ENCODE assay signal across 18 cellular contexts in genomic region chr10:119286983-119287612, GRCh38.
DNase-seq lines count a peak whose midpoint lies in the region; ATAC-seq, FAIRE-seq and TF ChIP-seq lines count a peak whose summit lies in the region.
"Had no signal": no experiment of that assay in that cellular context is flagged by ENCODE, and none has a peak within 500 bp of the region (broad histone marks: within the 10 kb centered on the region; RNA-seq: fewer than 3 reads in every experiment).

No MANE protein-coding gene starts in this region.

- no peaks in the 10 kb centered on the region for H3K36me3 Mint-ChIP-seq in activated T-cell treated with anti-CD3 and anti-CD28 coated beads, Interleukin-2, amount 50 U/mL, for 24 hours (ENCODE audit: low read depth)
- peaks cover 2% of the 10 kb centered on the region for H3K36me3 Mint-ChIP-seq in activated T-cell treated with anti-CD3 and anti-CD28 coated beads, Interleukin-2, amount 50 U/mL, for 4 hours (ENCODE audit: insufficient read depth)
- H3K36me3 Mint-ChIP-seq in stimulated activated effector memory CD8-positive, alpha-beta T cell treated with anti-CD3 and anti-CD28 coated beads, Interleukin-12 subunit alpha, Interleukin-12 subunit beta, amount 100 ng/mL, for 72 hours: no peaks in the 10 kb centered on the region

- H3K4me1 Mint-ChIP-seq in activated T-cell treated with anti-CD3 and anti-CD28 coated beads, Interleukin-2, amount 50 U/mL, for 24 hours (ENCODE audit: low read depth): peaks cover 78% of the 10 kb centered on the region
- peaks cover 80% of the 10 kb centered on the region for H3K4me1 Mint-ChIP-seq in activated T-cell treated with anti-CD3 and anti-CD28 coated beads, Interleukin-2, amount 50 U/mL, for 4 hours (ENCODE audit: low read depth)
- H3K4me1 Mint-ChIP-seq in stimulated activated effector memory CD8-positive, alpha-beta T cell treated with anti-CD3 and anti-CD28 coated beads, Interleukin-12 subunit alpha, Interleukin-12 subunit beta, amount 100 ng/mL, for 72 hours: peaks cover 72% of the 10 kb centered on the region

- TF ChIP-seq POLR2A in K562 (conservative IDR thresholded peaks at IDR 0.05): no peak

- intact Hi-C loops in K562 (cut with micrococcal nuclease): no loop called here

- peak overlapping the region; percentile 88 for H3K27ac Mint-ChIP-seq in activated T-cell treated with anti-CD3 and anti-CD28 coated beads, Interleukin-2, amount 50 U/mL, for 24 hours
- peak overlapping the region; percentile 84 for H3K27ac Mint-ChIP-seq in stimulated activated effector memory CD8-positive, alpha-beta T cell treated with anti-CD3 and anti-CD28 coated beads, Interleukin-12 subunit alpha, Interleukin-12 subunit beta, amount 100 ng/mL, for 72 hours

- H3K36me3 ChIP-seq in HEK293 (ENCODE audit: control insufficient read depth in 2 of 2, insufficient read depth in 1 of 2, low read length in 2 of 2): no peaks in the 10 kb centered on the region
- H3K36me3 ChIP-seq in K562 (ENCODE audit: control insufficient read depth, insufficient read depth, low read length): no peaks in the 10 kb centered on the region
- H3K36me3 ChIP-seq: SJSA1, tibial artery had no signal

- no peaks in the 10 kb centered on the region for H3K27me3 Mint-ChIP-seq in activated T-cell treated with anti-CD3 and anti-CD28 coated beads, Interleukin-2, amount 50 U/mL, for 24 hours
- no peaks in the 10 kb centered on the region for H3K27me3 Mint-ChIP-seq in activated T-cell treated with anti-CD3 and anti-CD28 coated beads, Interleukin-2, amount 50 U/mL, for 4 hours (ENCODE audit: low read depth)
- H3K27me3 Mint-ChIP-seq: central memory CD8-positive, alpha-beta T cell had no signal

- H3K4me3 Mint-ChIP-seq in activated T-cell treated with anti-CD3 and anti-CD28 coated beads, Interleukin-2, amount 50 U/mL, for 24 hours: no peak overlapping the region
- no peak overlapping the region for H3K4me3 Mint-ChIP-seq in activated T-cell treated with anti-CD3 and anti-CD28 coated beads, Interleukin-2, amount 50 U/mL, for 4 hours
- H3K4me3 Mint-ChIP-seq in stimulated activated effector memory CD8-positive, alpha-beta T cell treated with anti-CD3 and anti-CD28 coated beads, Interleukin-12 subunit alpha, Interleukin-12 subunit beta, amount 100 ng/mL, for 72 hours: no peak overlapping the region

- H3K27me3 ChIP-seq in K562 (ENCODE audit: control insufficient read depth in 2 of 2, insufficient read depth in 2 of 2, low read length in 2 of 2): peaks cover 0 to 16% of the 10 kb centered on the region in 2 experiments; a peak in 2 of 5 replicates
- H3K27me3 ChIP-seq: SJSA1, tibial artery had no signal

- TF ChIP-seq EP300 in K562 (IDR thresholded peaks at IDR 0.05; ENCODE audit: low read length): no peak

- H3K9me3 ChIP-seq in HEK293 (ENCODE audit: control insufficient read depth, insufficient read depth, low read depth, low read length): no peaks in the 10 kb centered on the region
- H3K9me3 ChIP-seq in K562 (replicated peaks; ENCODE audit: control insufficient read depth, insufficient read depth, low read depth, low read length): no peaks in the 10 kb centered on the region
- H3K9me3 ChIP-seq: psoas muscle, SJSA1, tibial artery had no signal

- H2AFZ ChIP-seq in K562 (ENCODE audit: low read depth, low read length): no peak overlapping the region

- H3K9me3 Mint-ChIP-seq in activated T-cell treated with anti-CD3 and anti-CD28 coated beads, Interleukin-2, amount 50 U/mL, for 24 hours: no peaks in the 10 kb centered on the region
- no peaks in the 10 kb centered on the region for H3K9me3 Mint-ChIP-seq in activated T-cell treated with anti-CD3 and anti-CD28 coated beads, Interleukin-2, amount 50 U/mL, for 4 hours
- H3K9me3 Mint-ChIP-seq in stimulated activated effector memory CD8-positive, alpha-beta T cell treated with anti-CD3 and anti-CD28 coated beads, Interleukin-12 subunit alpha, Interleukin-12 subunit beta, amount 100 ng/mL, for 72 hours: no peaks in the 10 kb centered on the region
- H3K9me3 Mint-ChIP-seq: central memory CD8-positive, alpha-beta T cell had no signal

- TF ChIP-seq CTCF in HEK293 (tag by site-specific recombination; IDR thresholded peaks at IDR 0.05) (no peak), K562 (IDR thresholded peaks at IDR 0.05 in 2 of 3, conservative IDR thresholded peaks at IDR 0.05 in 1 of 3; ENCODE audit: insufficient read depth in 2 of 3, low read depth in 1 of 3, low read length in 3 of 3) (no peak), foreskin fibroblast (IDR thresholded peaks at IDR 0.05; ENCODE audit: low read depth, low read length) (no peak)

- in situ Hi-C loops in K562 (cut with MboI): no loop called here

- H3K27ac ChIP-seq in HEK293 (ENCODE audit: extremely low read depth, low read depth, low read length) (no peak overlapping the region), K562 (ENCODE audit: extremely low read depth, low read depth, low read length) (no peak overlapping the region)
- H3K27ac ChIP-seq: psoas muscle, SJSA1 had no signal

- no peak overlapping the region for H3K4me3 ChIP-seq in HEK293 (ENCODE audit: low read depth, low read length)
- no peak overlapping the region for H3K4me3 ChIP-seq in K562
- H3K4me3 ChIP-seq in foreskin fibroblast (ENCODE audit: low read depth in 1 of 2, low read length in 2 of 2): no peak overlapping the region
- H3K4me3 ChIP-seq: lung, psoas muscle, SJSA1, tibial artery had no signal

- no peak overlapping the region for H3K9ac ChIP-seq in K562 (ENCODE audit: insufficient read depth in 1 of 2, low read depth in 2 of 2, low read length in 2 of 2)

- CTCF ChIA-PET in HEK293 (lab: Yijun Ruan, JAX) (interaction anchor here (0.6 to 1.2 kb wide), 2 partner anchors 158 to 468 kb away, joined by 3 read pairs; no protein-coding TSS in a partner anchor), K562 (lab: Yijun Ruan, JAX; ENCODE audit: low intra/inter-chr PET ratio) (no interaction called here)

- DNase-seq in activated T-cell treated with anti-CD3 and anti-CD28 coated beads, Interleukin-2, amount 50 U/mL, for 24 hours: no peak
- no peak for DNase-seq in activated T-cell treated with anti-CD3 and anti-CD28 coated beads, Interleukin-2, amount 50 U/mL, for 4 hours
- DNase-seq in K562 (ENCODE audit: extremely low read depth in 1 of 4, low spot score in 3 of 4) (no peak), foreskin fibroblast (no peak), NCI-H187 treated with DMSO at 0.1 percent for 48 hours (lab: John Stamatoyannopoulos, UW) (no peak)
- no peak for DNase-seq in stimulated activated effector memory CD8-positive, alpha-beta T cell treated with anti-CD3 and anti-CD28 coated beads, Interleukin-12 subunit alpha, Interleukin-12 subunit beta, amount 100 ng/mL, for 72 hours (ENCODE audit: low spot score in 2 of 2)
- DNase-seq in stimulated activated CD4-positive, alpha-beta T cell treated with anti-CD3 and anti-CD28 coated beads, Interleukin-4, amount 100 ng/mL, for 4 hours: no peak
- DNase-seq: ACHN; activated CD4-positive, CD25-positive, alpha-beta regulatory T cell treated with anti-CD3 and anti-CD28 coated beads, Interleukin-2, amount 50 U/mL, for 72 hours; DMS79; NCI-H146; psoas muscle; tibial artery had no signal

- no TSS peak for BruUV-seq in K562 (replicated peaks; lab: Mats Ljungman, UMichigan)

- H3K4me2 ChIP-seq in K562 (ENCODE audit: insufficient read depth, low read length): no peak overlapping the region

- TF ChIP-seq RAD21 in K562 (CRISPR knock-in tag; conservative IDR thresholded peaks at IDR 0.05 in 1 of 2, IDR thresholded peaks at IDR 0.05 in 1 of 2): no peak

- POLR2A ChIA-PET in HEK293 (lab: Yijun Ruan, JAX) (no interaction called here), K562 (lab: Yijun Ruan, JAX) (no interaction called here)

- H3K4me1 ChIP-seq in HEK293 (ENCODE audit: control insufficient read depth, insufficient read depth, low read length): peaks cover 3% of the 10 kb centered on the region; the same call in 1 of the 2 replicates
- peaks cover 0 to 4% of the 10 kb centered on the region in 2 experiments; a peak in 2 of 5 replicates for H3K4me1 ChIP-seq in K562 (replicated peaks in 1 of 2; ENCODE audit: control insufficient read depth in 2 of 2, insufficient read depth in 2 of 2, low read length in 2 of 2)

- WGBS in K562 (ENCODE audit: insufficient coverage, low coverage, missing lambda C conversion rate): 71% methylated on average over 1 of the region's 2 CpGs

- FAIRE-seq in K562 (lab: Jason Lieb, UNC): no peak

- H3K9me1 ChIP-seq in K562 (ENCODE audit: control insufficient read depth, insufficient read depth, low read length): no peaks in the 10 kb centered on the region

- H3K79me2 ChIP-seq in K562 (ENCODE audit: control insufficient read depth, insufficient read depth, low read length): no peaks in the 10 kb centered on the region

- H4K20me1 ChIP-seq in K562 (replicated peaks; ENCODE audit: control insufficient read depth, insufficient read depth, low read length): no peaks in the 10 kb centered on the region

- no peak for ATAC-seq in activated T-cell treated with anti-CD3 and anti-CD28 coated beads, Interleukin-2, amount 50 U/mL, for 4 hours
- ATAC-seq in K562: no peak
- no peak for ATAC-seq in stimulated activated effector memory CD8-positive, alpha-beta T cell treated with anti-CD3 and anti-CD28 coated beads, Interleukin-12 subunit alpha, Interleukin-12 subunit beta, amount 100 ng/mL, for 72 hours
- ATAC-seq: esophagus mucosa had no signal

TF ChIP-seq in HEK293, 187 proteins besides CTCF, POLR2A, EP300 and RAD21 (continues in another document):
- no peak for TF ChIP-seq ZNF837 (tag by site-specific recombination; IDR thresholded peaks at IDR 0.05)
- TF ChIP-seq PRDM1 (tag by site-specific recombination; IDR thresholded peaks at IDR 0.05): peak; percentile 55; the same call in 1 of the 2 replicates
- TF ChIP-seq HOXC10 (CRISPR knock-in tag; IDR thresholded peaks at IDR 0.05): no peak

TF ChIP-seq in K562, 482 proteins besides CTCF, POLR2A, EP300 and RAD21 (continues in another document):
- TF ChIP-seq HOXB6 (CRISPR knock-in tag; IDR thresholded peaks at IDR 0.05; ENCODE audit: borderline replicate concordance) (no peak), ZNF77 (CRISPR knock-in tag; IDR thresholded peaks at IDR 0.05) (no peak), MCM2 (IDR thresholded peaks at IDR 0.05; ENCODE audit: low read depth) (no peak), PCBP2 (IDR thresholded peaks at IDR 0.05; ENCODE audit: low read depth, low read length, poor library complexity, severe bottlenecking) (peak; percentile 4), RBM17 (IDR thresholded peaks at IDR 0.05; ENCODE audit: borderline replicate concordance, low read depth, low read length) (no peak), U2AF1 (optimal IDR thresholded peaks at IDR 0.05; ENCODE audit: low read depth, low read length) (no peak)
